26 cellular contexts compared by ENCODE assay signal in the genomic region with DNA sequence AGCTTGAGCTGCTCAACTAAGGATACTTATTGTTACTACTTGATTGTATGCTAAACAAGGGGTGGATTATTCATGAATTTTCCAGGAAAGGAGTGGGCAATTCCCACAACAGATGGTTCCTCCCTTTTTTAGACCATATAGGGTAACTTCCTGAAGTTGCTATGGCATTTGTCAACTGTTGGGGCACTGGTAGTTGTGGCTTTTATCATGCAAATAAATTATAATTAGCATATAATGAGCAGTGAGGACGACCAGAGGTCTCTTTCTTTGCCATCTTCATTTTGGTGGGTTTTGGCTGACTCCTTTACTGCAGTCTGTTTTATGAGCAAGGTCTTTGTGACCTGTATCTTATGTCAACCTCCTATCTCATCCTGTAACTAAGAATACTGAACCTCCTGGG.
"Had no signal": no experiment of that assay in that cellular context is flagged by ENCODE, and none has a peak within 500 bp of the region (broad histone marks: within the 10 kb centered on the region; RNA-seq: fewer than 3 reads in every experiment).

No MANE protein-coding gene starts in this region.

- ATAC-seq: activated T-cell treated with anti-CD3 and anti-CD28 coated beads, Interleukin-2, amount 50 U/mL, for 72 hours; esophagus mucosa had no signal

- H3K4me1 Mint-ChIP-seq: activated CD4-positive, alpha-beta memory T cell treated with anti-CD3 and anti-CD28 coated beads, Interleukin-2, amount 10 ng/mL, durations not matched to agents 7 days and 5 days; activated CD4-positive, alpha-beta T cell treated with anti-CD3 and anti-CD28 coated beads, Interleukin-2, amount 10 ng/mL, durations not matched to agents 7 days and 5 days; central memory CD8-positive, alpha-beta T cell; endodermal cell had no signal

- H3K9me3 Mint-ChIP-seq: activated CD4-positive, alpha-beta memory T cell treated with anti-CD3 and anti-CD28 coated beads, Interleukin-2, amount 10 ng/mL, durations not matched to agents 7 days and 5 days; activated CD4-positive, alpha-beta T cell treated with anti-CD3 and anti-CD28 coated beads, Interleukin-2, amount 10 ng/mL, durations not matched to agents 7 days and 5 days; dendritic cell treated with granulocyte-macrophage colony-stimulating factor and Interleukin-4, amounts not matched to agents 40 ng/mL and 50 ng/mL, for 4 days had no signal

- H3K4me3 ChIP-seq: coronary artery, dorsolateral prefrontal cortex had no signal

- H3K27ac ChIP-seq: brain microvascular endothelial cell, coronary artery, dorsolateral prefrontal cortex had no signal

- H3K27me3 Mint-ChIP-seq: activated CD4-positive, alpha-beta memory T cell treated with anti-CD3 and anti-CD28 coated beads, Interleukin-2, amount 10 ng/mL, durations not matched to agents 7 days and 5 days; activated CD4-positive, alpha-beta T cell treated with anti-CD3 and anti-CD28 coated beads, Interleukin-2, amount 10 ng/mL, durations not matched to agents 7 days and 5 days; activated naive CD8-positive, alpha-beta T cell; activated T-cell treated with anti-CD3 and anti-CD28 coated beads, Interleukin-2, amount 50 U/mL, for 24 hours; central memory CD8-positive, alpha-beta T cell; dendritic cell treated with granulocyte-macrophage colony-stimulating factor and Interleukin-4, amounts not matched to agents 40 ng/mL and 50 ng/mL, for 4 days had no signal

- DNase-seq: activated CD4-positive, alpha-beta memory T cell treated with anti-CD3 and anti-CD28 coated beads, Interleukin-2, amount 10 ng/mL, durations not matched to agents 7 days and 5 days; activated CD4-positive, alpha-beta T cell treated with anti-CD3 and anti-CD28 coated beads for 1 hour; activated CD4-positive, alpha-beta T cell treated with anti-CD3 and anti-CD28 coated beads for 4 hours; activated CD4-positive, alpha-beta T cell treated with anti-CD3 and anti-CD28 coated beads, Interleukin-2, amount 10 ng/mL, durations not matched to agents 7 days and 5 days; activated CD4-positive, alpha-beta T cell treated with anti-CD3 and anti-CD28 coated beads, Interleukin-2, amount 50 U/mL, for 4 hours; activated CD8-positive, alpha-beta memory T cell treated with anti-CD3 and anti-CD28 coated beads, Interleukin-2, amount 50 U/mL, for 48 hours; activated gamma-delta T cell treated with Interleukin-2 at 50 U/mL for 16 hours; activated naive CD4-positive, alpha-beta T cell treated with anti-CD3 and anti-CD28 coated beads, Interleukin-2, amount 50 U/mL, for 16 hours; activated naive CD4-positive, alpha-beta T cell treated with Interleukin-2 at 50 U/mL for 16 hours; activated T-cell treated with anti-CD3 and anti-CD28 coated beads for 4 hours; activated T-cell treated with anti-CD3 and anti-CD28 coated beads, Interleukin-2, amount 50 U/mL, for 24 hours; activated T-cell treated with anti-CD3 and anti-CD28 coated beads, Interleukin-2, amount 50 U/mL, for 72 hours; amniotic stem cell; anterior cingulate cortex; brain microvascular endothelial cell; dorsolateral prefrontal cortex; effector memory CD4-positive, alpha-beta T cell; endodermal cell; foreskin fibroblast; head of caudate nucleus; T-helper 2 cell had no signal

- H3K36me3 Mint-ChIP-seq: activated naive CD8-positive, alpha-beta T cell had no signal

- H3K27ac Mint-ChIP-seq: activated CD4-positive, alpha-beta memory T cell treated with anti-CD3 and anti-CD28 coated beads, Interleukin-2, amount 10 ng/mL, durations not matched to agents 7 days and 5 days; activated CD4-positive, alpha-beta T cell treated with anti-CD3 and anti-CD28 coated beads, Interleukin-2, amount 10 ng/mL, durations not matched to agents 7 days and 5 days; activated naive CD8-positive, alpha-beta T cell; activated T-cell treated with anti-CD3 and anti-CD28 coated beads, Interleukin-2, amount 50 U/mL, for 24 hours; activated T-cell treated with anti-CD3 and anti-CD28 coated beads, Interleukin-2, amount 50 U/mL, for 72 hours; dendritic cell treated with granulocyte-macrophage colony-stimulating factor and Interleukin-4, amounts not matched to agents 40 ng/mL and 50 ng/mL, for 4 days; endodermal cell had no signal

- H3K4me3 Mint-ChIP-seq: activated CD4-positive, alpha-beta memory T cell treated with anti-CD3 and anti-CD28 coated beads, Interleukin-2, amount 10 ng/mL, durations not matched to agents 7 days and 5 days; activated CD4-positive, alpha-beta T cell treated with anti-CD3 and anti-CD28 coated beads, Interleukin-2, amount 10 ng/mL, durations not matched to agents 7 days and 5 days; activated naive CD8-positive, alpha-beta T cell; activated T-cell treated with anti-CD3 and anti-CD28 coated beads, Interleukin-2, amount 50 U/mL, for 24 hours; activated T-cell treated with anti-CD3 and anti-CD28 coated beads, Interleukin-2, amount 50 U/mL, for 72 hours; central memory CD8-positive, alpha-beta T cell; dendritic cell treated with granulocyte-macrophage colony-stimulating factor and Interleukin-4, amounts not matched to agents 40 ng/mL and 50 ng/mL, for 4 days; endodermal cell had no signal

- H3K27me3 ChIP-seq: brain microvascular endothelial cell, dorsolateral prefrontal cortex had no signal

- H3K36me3 ChIP-seq: brain microvascular endothelial cell had no signal
